Comparison of ENCODE assay signal across 15 cellular contexts in genomic region chr3:177169936-177170722, GRCh38. TPM values are rescaled to one million over a fixed set of nuclear protein-coding genes. Genes with fewer than 3 reads are reported as not detected.
DNase-seq lines count a peak whose midpoint lies in the region; ATAC-seq and TF ChIP-seq lines count a peak whose summit lies in the region.
"Had no signal": no experiment of that assay in that cellular context is flagged by ENCODE, and none has a peak within 500 bp of the region (broad histone marks: within the 10 kb centered on the region; RNA-seq: fewer than 3 reads in every experiment).

No MANE protein-coding gene starts in this region.

- H3K27ac ChIP-seq in MM.1S (ENCODE audit: low read length) (peak overlapping the region; percentile 1; the same call in 1 of the 2 replicates), neural progenitor cell (no peak overlapping the region)
- H3K27ac ChIP-seq: lower lobe of right lung, stomach, WERI-Rb-1 had no signal

- H3K36me3 Mint-ChIP-seq in T-helper 1 cell treated with Interleukin-12 subunit alpha and Interleukin-12 subunit beta and Interleukin-4 antibody, amounts not matched to agents 30 μg/mL and 1 μg/mL, for 36 hours (ENCODE audit: low read depth), result peaks cover 42% of the 10 kb centered on the region
- H3K36me3 Mint-ChIP-seq in central memory CD8-positive, alpha-beta T cell (ENCODE audit: insufficient read depth), result peaks cover 5% of the 10 kb centered on the region
- H3K36me3 Mint-ChIP-seq in neural progenitor cell, result peaks cover 65% of the 10 kb centered on the region
- H3K36me3 Mint-ChIP-seq in activated T-helper 1 cell treated with anti-CD3 and anti-CD28 coated beads, Interleukin-12 subunit alpha, Interleukin-12 subunit beta, Interleukin-2, Interleukin-4 antibody, amounts not matched to agents 30 ng/mL and 10 ng/mL and 1 ng/mL, durations not matched to agents 14 hours and 24 hours and 36 hours (ENCODE audit: low read depth), result peaks cover 41% of the 10 kb centered on the region

- H3F3A ChIP-seq in MM.1S (ENCODE audit: insufficient read depth, low read length) (0 out of 2 replicates have a peak, but pooled peaks cover 7% of the 10 kb centered on the region), neural progenitor cell (ENCODE audit: low read depth) (no peaks in the 10 kb centered on the region)

- intact Hi-C loops in activated T-helper 1 cell treated with anti-CD3 and anti-CD28 coated beads, Interleukin-12 subunit alpha, Interleukin-12 subunit beta, Interleukin-2, Interleukin-4 antibody, amounts not matched to agents 30 ng/mL and 10 ng/mL and 1 ng/mL, durations not matched to agents 14 hours and 24 hours and 36 hours (cut with micrococcal nuclease), result no loop called here

- H3K79me2 ChIP-seq in MM.1S (ENCODE audit: low read length), result peaks cover 100% of the 10 kb centered on the region
- peaks cover 100% of the 10 kb centered on the region for H3K79me2 ChIP-seq in neural progenitor cell (ENCODE audit: low read depth)

- peak overlapping the region; percentile 11 for H3K27ac Mint-ChIP-seq in T-helper 1 cell treated with Interleukin-12 subunit alpha and Interleukin-12 subunit beta and Interleukin-4 antibody, amounts not matched to agents 30 μg/mL and 1 μg/mL, for 36 hours
- H3K27ac Mint-ChIP-seq in central memory CD8-positive, alpha-beta T cell (ENCODE audit: low read depth), result peak overlapping the region; percentile 12
- H3K27ac Mint-ChIP-seq in neural progenitor cell, result no peak overlapping the region
- H3K27ac Mint-ChIP-seq in activated T-helper 1 cell treated with anti-CD3 and anti-CD28 coated beads, Interleukin-12 subunit alpha, Interleukin-12 subunit beta, Interleukin-2, Interleukin-4 antibody, amounts not matched to agents 30 ng/mL and 10 ng/mL and 1 ng/mL, durations not matched to agents 14 hours and 24 hours and 36 hours, result no peak overlapping the region

- H3K27me3 ChIP-seq in MM.1S (replicated peaks; ENCODE audit: insufficient read depth, low read length) (no peaks in the 10 kb centered on the region), neural progenitor cell (no peaks in the 10 kb centered on the region)
- H3K27me3 ChIP-seq: stomach had no signal

- H3K9me3 Mint-ChIP-seq in T-helper 1 cell treated with Interleukin-12 subunit alpha and Interleukin-12 subunit beta and Interleukin-4 antibody, amounts not matched to agents 30 μg/mL and 1 μg/mL, for 36 hours, result peaks cover 7% of the 10 kb centered on the region
- no peaks in the 10 kb centered on the region for H3K9me3 Mint-ChIP-seq in central memory CD8-positive, alpha-beta T cell
- H3K9me3 Mint-ChIP-seq in neural progenitor cell, result peaks cover 71% of the 10 kb centered on the region
- H3K9me3 Mint-ChIP-seq in activated T-helper 1 cell treated with anti-CD3 and anti-CD28 coated beads, Interleukin-12 subunit alpha, Interleukin-12 subunit beta, Interleukin-2, Interleukin-4 antibody, amounts not matched to agents 30 ng/mL and 10 ng/mL and 1 ng/mL, durations not matched to agents 14 hours and 24 hours and 36 hours, result peaks cover 7% of the 10 kb centered on the region

- no peaks in the 10 kb centered on the region for H3K27me3 Mint-ChIP-seq in T-helper 1 cell treated with Interleukin-12 subunit alpha and Interleukin-12 subunit beta and Interleukin-4 antibody, amounts not matched to agents 30 μg/mL and 1 μg/mL, for 36 hours (ENCODE audit: low read depth)
- H3K27me3 Mint-ChIP-seq in central memory CD8-positive, alpha-beta T cell, result no peaks in the 10 kb centered on the region
- peaks cover 6% of the 10 kb centered on the region for H3K27me3 Mint-ChIP-seq in neural progenitor cell (ENCODE audit: insufficient read depth, low read depth)
- no peaks in the 10 kb centered on the region for H3K27me3 Mint-ChIP-seq in activated T-helper 1 cell treated with anti-CD3 and anti-CD28 coated beads, Interleukin-12 subunit alpha, Interleukin-12 subunit beta, Interleukin-2, Interleukin-4 antibody, amounts not matched to agents 30 ng/mL and 10 ng/mL and 1 ng/mL, durations not matched to agents 14 hours and 24 hours and 36 hours (ENCODE audit: insufficient read depth)

- no peak overlapping the region for H3K4me3 Mint-ChIP-seq in T-helper 1 cell treated with Interleukin-12 subunit alpha and Interleukin-12 subunit beta and Interleukin-4 antibody, amounts not matched to agents 30 μg/mL and 1 μg/mL, for 36 hours
- H3K4me3 Mint-ChIP-seq in central memory CD8-positive, alpha-beta T cell, result no peak overlapping the region
- H3K4me3 Mint-ChIP-seq in neural progenitor cell, result no peak overlapping the region
- no peak overlapping the region for H3K4me3 Mint-ChIP-seq in activated T-helper 1 cell treated with anti-CD3 and anti-CD28 coated beads, Interleukin-12 subunit alpha, Interleukin-12 subunit beta, Interleukin-2, Interleukin-4 antibody, amounts not matched to agents 30 ng/mL and 10 ng/mL and 1 ng/mL, durations not matched to agents 14 hours and 24 hours and 36 hours

- peak overlapping the region; percentile 19 for H3K4me2 ChIP-seq in MM.1S (ENCODE audit: low read depth, low read length)
- peak overlapping the region; percentile 27 for H3K4me2 ChIP-seq in neural progenitor cell

- H4K20me1 ChIP-seq in MM.1S (ENCODE audit: insufficient read depth, low read length), result peaks cover 84% of the 10 kb centered on the region
- peaks cover 98% of the 10 kb centered on the region for H4K20me1 ChIP-seq in neural progenitor cell (ENCODE audit: low read depth)

- H2AFZ ChIP-seq in MM.1S (ENCODE audit: low read length) (no peak overlapping the region), neural progenitor cell (replicated peaks) (no peak overlapping the region)

- DNase-seq in T-helper 1 cell (no peak), MM.1S (peak; percentile 40), neural progenitor cell (ENCODE audit: low spot score) (no peak), SW 1271 (lab: John Stamatoyannopoulos, UW) (no peak), GM03348 (ENCODE audit: low spot score) (no peak)
- no peak for DNase-seq in central memory CD8-positive, alpha-beta T cell (ENCODE audit: low spot score in 2 of 2)
- no peak for DNase-seq in activated T-helper 1 cell treated with anti-CD3 and anti-CD28 coated beads, Interleukin-12 subunit alpha, Interleukin-12 subunit beta, Interleukin-2, Interleukin-4 antibody, amounts not matched to agents 30 ng/mL and 10 ng/mL and 1 ng/mL, durations not matched to agents 14 hours and 24 hours and 36 hours (ENCODE audit: low spot score)
- DNase-seq: activated T-cell treated with anti-CD3 and anti-CD28 coated beads for 4 hours, aorta, H7, lower lobe of right lung, occipital lobe, stomach, WERI-Rb-1 had no signal

- no peak overlapping the region for H3K9ac ChIP-seq in MM.1S (ENCODE audit: low read length)
- H3K9ac ChIP-seq in neural progenitor cell, result no peak overlapping the region

- H3K36me3 ChIP-seq in MM.1S (replicated peaks; ENCODE audit: insufficient read depth, low read length), result peaks cover 3% of the 10 kb centered on the region; the same call in 1 of the 2 replicates
- H3K36me3 ChIP-seq in neural progenitor cell, result no peaks in the 10 kb centered on the region
- H3K36me3 ChIP-seq: lower lobe of right lung, stomach had no signal

- H3K4me1 ChIP-seq in MM.1S (ENCODE audit: low read length), result peaks cover 23% of the 10 kb centered on the region
- H3K4me1 ChIP-seq in neural progenitor cell, result peaks cover 20% of the 10 kb centered on the region

- H3K9me2 ChIP-seq in MM.1S (replicated peaks; ENCODE audit: insufficient read depth, low read length), result no peaks in the 10 kb centered on the region

- ATAC-seq in central memory CD8-positive, alpha-beta T cell (replicated peaks; ENCODE audit: extremely low read depth, poor library complexity, severe bottlenecking), result no peak
- ATAC-seq: lower lobe of right lung had no signal

- peaks cover 39% of the 10 kb centered on the region for H3K4me1 Mint-ChIP-seq in T-helper 1 cell treated with Interleukin-12 subunit alpha and Interleukin-12 subunit beta and Interleukin-4 antibody, amounts not matched to agents 30 μg/mL and 1 μg/mL, for 36 hours (ENCODE audit: low read depth)
- peaks cover 73% of the 10 kb centered on the region for H3K4me1 Mint-ChIP-seq in central memory CD8-positive, alpha-beta T cell
- H3K4me1 Mint-ChIP-seq in neural progenitor cell, result peaks cover 5% of the 10 kb centered on the region
- H3K4me1 Mint-ChIP-seq in activated T-helper 1 cell treated with anti-CD3 and anti-CD28 coated beads, Interleukin-12 subunit alpha, Interleukin-12 subunit beta, Interleukin-2, Interleukin-4 antibody, amounts not matched to agents 30 ng/mL and 10 ng/mL and 1 ng/mL, durations not matched to agents 14 hours and 24 hours and 36 hours (ENCODE audit: low read depth), result peaks cover 43% of the 10 kb centered on the region

- TF ChIP-seq CTCF in MM.1S (IDR thresholded peaks at IDR 0.05; ENCODE audit: low read length) (no peak), neural progenitor cell (IDR thresholded peaks at IDR 0.05) (no peak)

- H3K9me3 ChIP-seq in MM.1S (replicated peaks; ENCODE audit: insufficient read depth, low read length), result no peaks in the 10 kb centered on the region
- no peaks in the 10 kb centered on the region for H3K9me3 ChIP-seq in neural progenitor cell (ENCODE audit: low read depth)
- H3K9me3 ChIP-seq: lower lobe of right lung, stomach had no signal

- no peak overlapping the region; the same call in 1 of the 2 replicates for H3K4me3 ChIP-seq in MM.1S (ENCODE audit: low read length)
- H3K4me3 ChIP-seq in neural progenitor cell, result no peak overlapping the region
- H3K4me3 ChIP-seq: lower lobe of right lung, stomach had no signal

RNA-seq across cellular contexts. Expression of gene TBL1XR1, which starts 27.2 kb away (rescaled TPM):
- 186 and 275 TPM in 2 replicates for total RNA-seq in neural progenitor cell (ENCODE audit: low replicate concordance)
- 184 and 190 TPM in 2 replicates for total RNA-seq in activated T-helper 1 cell treated with anti-CD3 and anti-CD28 coated beads, Interleukin-12 subunit alpha, Interleukin-12 subunit beta, Interleukin-2, Interleukin-4 antibody, amounts not matched to agents 30 ng/mL and 10 ng/mL and 1 ng/mL, durations not matched to agents 14 hours and 24 hours and 36 hours

Comparison
In these comparisons a context has a peak if more than half of its experiments do, and no peak if none do; other contexts are left out.
1. H3K27ac Mint-ChIP-seq: peak in T-helper 1 cell treated with Interleukin-12 subunit alpha and Interleukin-12 subunit beta and Interleukin-4 antibody, amounts not matched to agents 30 μg/mL and 1 μg/mL, for 36 hours (single experiment) and central memory CD8-positive, alpha-beta T cell (single experiment); none in neural progenitor cell (single experiment) and activated T-helper 1 cell treated with anti-CD3 and anti-CD28 coated beads, Interleukin-12 subunit alpha, Interleukin-12 subunit beta, Interleukin-2, Interleukin-4 antibody, amounts not matched to agents 30 ng/mL and 10 ng/mL and 1 ng/mL, durations not matched to agents 14 hours and 24 hours and 36 hours (single experiment).